1 cellular context compared by ENCODE assay signal in the genomic region with DNA sequence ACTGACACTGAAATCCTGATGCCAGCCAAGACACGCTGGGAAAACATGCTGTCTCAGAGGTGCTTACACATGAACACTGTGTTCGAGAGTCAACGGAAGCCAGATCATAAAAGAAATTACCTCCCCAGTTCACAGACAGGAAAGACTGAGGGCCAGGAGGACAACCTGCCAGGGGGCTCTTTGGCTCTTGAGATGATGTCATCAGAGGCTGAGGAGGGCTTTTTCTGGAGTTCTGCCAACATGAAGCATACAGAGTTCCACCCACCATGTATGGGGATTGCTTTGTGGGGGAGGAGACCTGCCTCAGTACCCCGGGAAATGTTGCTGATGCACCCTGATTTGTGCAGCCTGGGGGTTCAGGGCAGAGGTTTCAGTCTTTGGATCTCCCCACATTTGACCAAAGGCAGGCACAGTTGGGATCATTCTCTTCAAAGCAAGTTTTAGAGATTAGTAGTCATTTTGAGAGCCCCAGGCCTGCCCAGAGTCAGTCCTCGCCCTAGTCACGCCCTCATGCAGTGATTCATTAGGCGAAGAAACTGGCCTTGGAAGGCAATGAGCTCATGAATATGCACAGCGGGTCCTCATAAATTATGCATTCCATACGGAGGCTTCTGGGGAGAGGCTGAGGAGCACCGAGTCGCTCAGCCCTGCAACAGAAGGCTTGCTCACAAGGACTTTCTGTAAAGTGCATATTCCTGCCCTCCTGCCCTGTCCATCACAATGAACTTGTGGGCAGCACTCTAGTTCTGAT.
TF ChIP-seq lines count a peak whose summit lies in the region.

No MANE protein-coding gene starts in this region.

TF ChIP-seq in GM12878, 131 proteins besides CTCF, POLR2A, EP300 and RAD21 (continued from another document):
- TF ChIP-seq TBL1XR1 (IDR thresholded peaks at IDR 0.05; ENCODE audit: low read depth, low read length) = no peak
- no peak for TF ChIP-seq ZBTB11 (CRISPR knock-in tag; IDR thresholded peaks at IDR 0.05)
TF ChIP-seq in GM12878: peak in this region for 0.
